ENCODE assay signal across 8 cellular contexts in genomic region chr1:153957744-153958110, GRCh38. TPM values are rescaled to one million over a fixed set of nuclear protein-coding genes. Genes with fewer than 3 reads are reported as not detected.
DNase-seq lines count a peak whose midpoint lies in the region; ATAC-seq lines count a peak whose summit lies in the region.

No MANE protein-coding gene starts in this region.

- H3K9me3 Mint-ChIP-seq in T-helper 1 cell treated with Interleukin-12 subunit alpha and Interleukin-12 subunit beta and Interleukin-4 antibody, amounts not matched to agents 30 μg/mL and 1 μg/mL, for 36 hours: no peaks in the 10 kb centered on the region
- no peaks in the 10 kb centered on the region for H3K9me3 Mint-ChIP-seq in naive B cell

- peak overlapping the region; percentile 53 for H3K27ac ChIP-seq in ectodermal cell (ENCODE audit: insufficient read depth, low read depth, low read length, poor library complexity, severe bottlenecking)

- no peaks in the 10 kb centered on the region for H3K27me3 ChIP-seq in ectodermal cell (ENCODE audit: control insufficient read depth, insufficient read depth, low read length, poor library complexity, severe bottlenecking)

- 0% methylated on average over 13 of the region's 13 CpGs for WGBS in ectodermal cell, 2 experiments

- H3K4me3 ChIP-seq in ectodermal cell (ENCODE audit: insufficient read depth, low read depth, low read length): peak overlapping the region; percentile 84

- H3K4me1 ChIP-seq in ectodermal cell (ENCODE audit: control insufficient read depth, insufficient read depth, low read length): peaks cover 26% of the 10 kb centered on the region

- peak overlapping the region; percentile 89 for H3K27ac Mint-ChIP-seq in T-helper 1 cell treated with Interleukin-12 subunit alpha and Interleukin-12 subunit beta and Interleukin-4 antibody, amounts not matched to agents 30 μg/mL and 1 μg/mL, for 36 hours
- H3K27ac Mint-ChIP-seq in naive B cell: peak overlapping the region; percentile 93 to 99 (median 98)

- H3K4me3 Mint-ChIP-seq in T-helper 1 cell treated with Interleukin-12 subunit alpha and Interleukin-12 subunit beta and Interleukin-4 antibody, amounts not matched to agents 30 μg/mL and 1 μg/mL, for 36 hours: peak overlapping the region; percentile 93
- H3K4me3 Mint-ChIP-seq in naive B cell: peak overlapping the region; percentile 85 to 100 (median 99)

- peaks cover 27% of the 10 kb centered on the region for H3K36me3 Mint-ChIP-seq in T-helper 1 cell treated with Interleukin-12 subunit alpha and Interleukin-12 subunit beta and Interleukin-4 antibody, amounts not matched to agents 30 μg/mL and 1 μg/mL, for 36 hours (ENCODE audit: low read depth)
- peaks cover 0 to 7% of the 10 kb centered on the region in 2 donors for H3K36me3 Mint-ChIP-seq in naive B cell

- H3K4me1 Mint-ChIP-seq in T-helper 1 cell treated with Interleukin-12 subunit alpha and Interleukin-12 subunit beta and Interleukin-4 antibody, amounts not matched to agents 30 μg/mL and 1 μg/mL, for 36 hours (ENCODE audit: low read depth): peaks cover 48% of the 10 kb centered on the region
- H3K4me1 Mint-ChIP-seq in naive B cell: peaks cover 52 to 76% (median 68%) of the 10 kb centered on the region in 3 donors

- peak; percentile 37 for DNase-seq in NOMO-1 treated with DMSO at 0.1 percent for 48 hours (lab: John Stamatoyannopoulos, UW; ENCODE audit: unreplicated experiment)
- no peak for DNase-seq in NOMO-1 treated with dmso at 0.1 percent for 144 hours (lab: John Stamatoyannopoulos, UW; ENCODE audit: unreplicated experiment)
- peak; percentile 69 for DNase-seq in naive B cell
- no peak for DNase-seq in left lobe of liver (ENCODE audit: low spot score)
- DNase-seq in DMS 273 (lab: John Stamatoyannopoulos, UW; ENCODE audit: unreplicated experiment): no peak

- H3K9me3 ChIP-seq in ectodermal cell (ENCODE audit: control insufficient read depth, low read length): no peaks in the 10 kb centered on the region

- no peaks in the 10 kb centered on the region for H3K27me3 Mint-ChIP-seq in T-helper 1 cell treated with Interleukin-12 subunit alpha and Interleukin-12 subunit beta and Interleukin-4 antibody, amounts not matched to agents 30 μg/mL and 1 μg/mL, for 36 hours (ENCODE audit: low read depth)
- H3K27me3 Mint-ChIP-seq in naive B cell: no peaks in the 10 kb centered on the region

- peaks cover 20% of the 10 kb centered on the region for H3K36me3 ChIP-seq in ectodermal cell (ENCODE audit: control insufficient read depth, insufficient read depth, low read length)

- peak; percentile 8 for ATAC-seq in HG02943 (IDR thresholded peaks at IDR 0.05; ENCODE audit: low read depth, unreplicated experiment)
- ATAC-seq in naive B cell (ENCODE audit: low read depth in 2 of 2): peak; percentile 39 to 44
- ATAC-seq in left lobe of liver: no peak

RNA-seq across cellular contexts. Expression of gene CRTC2, which starts 0.7 kb away (rescaled TPM):
- polyA plus RNA-seq in ectodermal cell (2013, experiment 1 of 4): 34.6 TPM
- 35.8 TPM for polyA plus RNA-seq in ectodermal cell (2013, experiment 2 of 4)
- polyA plus RNA-seq in ectodermal cell (2013, experiment 3 of 4): 25.7 TPM
- 29.4 TPM for polyA plus RNA-seq in ectodermal cell (2013, experiment 4 of 4)
- 10 to 100 TPM; 24.6 to 59.8 (median 35.8) TPM for polyA plus RNA-seq in naive B cell (ENCODE audit: low read depth in 6 of 6)
- 23.8 TPM for total RNA-seq in left lobe of liver

RNA-seq across cellular contexts. Expression of gene SLC39A1, which starts 5.6 kb away (rescaled TPM):
- polyA plus RNA-seq in ectodermal cell (2013, experiment 1 of 4): 142 TPM
- 146 TPM for polyA plus RNA-seq in ectodermal cell (2013, experiment 2 of 4)
- 108 TPM for polyA plus RNA-seq in ectodermal cell (2013, experiment 3 of 4)
- 117 TPM for polyA plus RNA-seq in ectodermal cell (2013, experiment 4 of 4)
- polyA plus RNA-seq in naive B cell (ENCODE audit: low read depth in 6 of 6): 10 to 100 TPM; 36.0 to 66.7 (median 52.6) TPM
- 38.8 TPM for total RNA-seq in left lobe of liver

RNA-seq across cellular contexts. Expression of gene CREB3L4, which starts 10.0 kb away (rescaled TPM):
- polyA plus RNA-seq in ectodermal cell (2013, experiment 1 of 4): 31.2 TPM
- 29.9 TPM for polyA plus RNA-seq in ectodermal cell (2013, experiment 2 of 4)
- polyA plus RNA-seq in ectodermal cell (2013, experiment 3 of 4): 29.5 TPM
- 35.7 TPM for polyA plus RNA-seq in ectodermal cell (2013, experiment 4 of 4)
- polyA plus RNA-seq in naive B cell (ENCODE audit: low read depth in 6 of 6): 10 to 100 TPM; 12.2 to 16.9 (median 15.6) TPM
- 9.0 TPM for total RNA-seq in left lobe of liver

RNA-seq across cellular contexts. Expression of gene DENND4B, which starts 11.2 kb away (rescaled TPM):
- polyA plus RNA-seq in ectodermal cell (2013, experiment 1 of 4): 17.6 TPM
- 17.6 TPM for polyA plus RNA-seq in ectodermal cell (2013, experiment 2 of 4)
- 13.5 TPM for polyA plus RNA-seq in ectodermal cell (2013, experiment 3 of 4)
- polyA plus RNA-seq in ectodermal cell (2013, experiment 4 of 4): 15.7 TPM
- polyA plus RNA-seq in naive B cell (ENCODE audit: low read depth in 6 of 6): 10 to 100 TPM in 5 of 6 donors, 1 to 10 TPM in 1; 6.5 to 52.8 (median 29.7) TPM
- total RNA-seq in left lobe of liver: 25.4 TPM

RNA-seq across cellular contexts. Expression of gene JTB, which starts 19.7 kb away (rescaled TPM):
- polyA plus RNA-seq in ectodermal cell (2013, experiment 1 of 4): 62.8 TPM
- 62.0 TPM for polyA plus RNA-seq in ectodermal cell (2013, experiment 2 of 4)
- 73.5 TPM for polyA plus RNA-seq in ectodermal cell (2013, experiment 3 of 4)
- polyA plus RNA-seq in ectodermal cell (2013, experiment 4 of 4): 74.9 TPM
- 100 to 1,000 TPM; 339 to 480 (median 361) TPM for polyA plus RNA-seq in naive B cell (ENCODE audit: low read depth in 6 of 6)
- 97.0 TPM for total RNA-seq in left lobe of liver

Comparison
In these comparisons a context has a peak if more than half of its experiments do, and no peak if none do; other contexts are left out.
1. DNase-seq: peak in NOMO-1 treated with DMSO at 0.1 percent for 48 hours (single experiment) and naive B cell (single experiment); none in NOMO-1 treated with dmso at 0.1 percent for 144 hours (single experiment), left lobe of liver (single experiment) and DMS 273 (single experiment).